In genomic region chr21:42513151-42513984, GRCh38 we compare ENCODE assay signal across 8 cellular contexts. TPM values are rescaled to one million over a fixed set of nuclear protein-coding genes. Genes with fewer than 3 reads are reported as not detected.
DNase-seq lines count a peak whose midpoint lies in the region; ATAC-seq and TF ChIP-seq lines count a peak whose summit lies in the region.

SLC37A1 (plus strand) TSS chr21:42513852; CDS start chr21:42518455, 4,603 bp downstream.

- H3F3A ChIP-seq in SK-N-SH (replicated peaks; ENCODE audit: insufficient read depth): no peaks in the 10 kb centered on the region

- H3K79me2 ChIP-seq in SK-N-SH (ENCODE audit: insufficient read depth): no peaks in the 10 kb centered on the region

- H3K4me1 ChIP-seq in SK-N-SH (ENCODE audit: control insufficient read depth in 1 of 2, insufficient read depth in 2 of 2, low read depth in 1 of 2, low read length in 1 of 2): peaks cover 0 to 2% of the 10 kb centered on the region in 2 experiments; a peak in 2 of 4 replicates
- peaks cover 22% of the 10 kb centered on the region for H3K4me1 ChIP-seq in mesodermal cell (ENCODE audit: control insufficient read depth, insufficient read depth, low read length, poor library complexity, severe bottlenecking)
- peaks cover 4 to 13% of the 10 kb centered on the region in 2 donors for H3K4me1 ChIP-seq in thoracic aorta (ENCODE audit: control insufficient read depth in 1 of 2, low read depth in 2 of 2)

- H3K9me3 ChIP-seq in SK-N-SH: no peaks in the 10 kb centered on the region
- no peaks in the 10 kb centered on the region for H3K9me3 ChIP-seq in WERI-Rb-1 (ENCODE audit: severe bottlenecking)
- H3K9me3 ChIP-seq in mesodermal cell (ENCODE audit: control insufficient read depth, low read length): no peaks in the 10 kb centered on the region
- no peaks in the 10 kb centered on the region for H3K9me3 ChIP-seq in thoracic aorta

- TF ChIP-seq EP300 in SK-N-SH (IDR thresholded peaks at IDR 0.05; ENCODE audit: borderline replicate concordance in 1 of 2, low read depth in 1 of 2, low read length in 1 of 2): no peak

- DNase-seq in SK-N-SH: peak; percentile 75
- no peak for DNase-seq in WERI-Rb-1
- peak; percentile 60 for DNase-seq in ecto neural progenitor cell (ENCODE audit: low spot score)
- DNase-seq in thoracic aorta (ENCODE audit: low spot score): no peak
- DNase-seq in DMS114 treated with DMSO at 0.1 percent for 48 hours (lab: John Stamatoyannopoulos, UW; ENCODE audit: unreplicated experiment): no peak

- no peaks in the 10 kb centered on the region for H3K9me2 ChIP-seq in SK-N-SH

- POLR2A ChIA-PET in SK-N-SH (lab: Yijun Ruan, JAX): no interaction called here

- H3K27ac ChIP-seq in SK-N-SH (ENCODE audit: low read depth in 2 of 2, low read length in 1 of 2) (no peak within 1 kb of the TSS), WERI-Rb-1 (no peak within 1 kb of the TSS), mesodermal cell (ENCODE audit: low read depth, low read length, severe bottlenecking) (no peak within 1 kb of the TSS), thoracic aorta (peak within 1 kb of the TSS; percentile 39 to 49)

- TF ChIP-seq RAD21 in SK-N-SH (IDR thresholded peaks at IDR 0.05; ENCODE audit: low read length): no peak

- peak within 1 kb of the TSS; percentile 99 for H2AFZ ChIP-seq in SK-N-SH (ENCODE audit: low read depth)

- H3K27me3 ChIP-seq in SK-N-SH (ENCODE audit: insufficient read depth) (no peaks in the 10 kb centered on the region), WERI-Rb-1 (ENCODE audit: insufficient read depth, low read depth, severe bottlenecking) (peaks cover 18% of the 10 kb centered on the region), thoracic aorta (replicated peaks; ENCODE audit: insufficient read depth) (no peaks in the 10 kb centered on the region)

- H3K36me3 ChIP-seq in SK-N-SH (replicated peaks in 1 of 2; ENCODE audit: control insufficient read depth in 1 of 2, insufficient read depth in 2 of 2, low read length in 1 of 2) (no peaks in the 10 kb centered on the region), WERI-Rb-1 (no peaks in the 10 kb centered on the region), mesodermal cell (ENCODE audit: control insufficient read depth, insufficient read depth, low read length) (no peaks in the 10 kb centered on the region), thoracic aorta (no peaks in the 10 kb centered on the region)

- H4K20me1 ChIP-seq in SK-N-SH (ENCODE audit: insufficient read depth): no peaks in the 10 kb centered on the region

- TF ChIP-seq CTCF in SK-N-SH (IDR thresholded peaks at IDR 0.05) (no peak), WERI-Rb-1 (IDR thresholded peaks at IDR 0.05; ENCODE audit: low read depth, low read length) (peak; percentile 34; the same call in 1 of the 2 replicates), thoracic aorta (IDR thresholded peaks at IDR 0.05) (no peak)

- H3K4me3 ChIP-seq in SK-N-SH (ENCODE audit: low read depth in 2 of 2, low read length in 1 of 2) (peak within 1 kb of the TSS; percentile 61 to 73), WERI-Rb-1 (ENCODE audit: low read depth, low read length) (peak within 1 kb of the TSS; percentile 52), mesodermal cell (ENCODE audit: extremely low read depth, insufficient read depth, low read length, poor library complexity, severe bottlenecking) (peak within 1 kb of the TSS; percentile 52), thoracic aorta (peak within 1 kb of the TSS; percentile 93)

- H3K9ac ChIP-seq in SK-N-SH: peak within 1 kb of the TSS; percentile 48; the same call in 1 of the 2 replicates

- 66% methylated on average over 14 of the region's 88 CpGs for WGBS in SK-N-SH (ENCODE audit: low lambda C conversion rate)
- WGBS in mesodermal cell (ENCODE audit: insufficient coverage in 2 of 2), 2 experiments: 17 to 32% methylated on average over 32 to 70 of the region's 88 CpGs

- ATAC-seq in SK-N-SH treated with all-trans-retinoic acid at 6 μM for 48 hours (no peak; the same call in 1 of the 3 replicates), HG03064 (IDR thresholded peaks at IDR 0.05; ENCODE audit: low read depth, unreplicated experiment) (peak; percentile 50), thoracic aorta (ENCODE audit: insufficient number of reproducible peaks, low FRiP score, low read depth) (no peak)

- peak within 1 kb of the TSS; percentile 96 for H3K4me2 ChIP-seq in SK-N-SH

- CTCF ChIA-PET in SK-N-SH (lab: Yijun Ruan, JAX): interaction anchor here (0.7 to 1.4 kb wide), 5 partner anchors 15 to 365 kb away, joined by 3 to 5 read pairs (median 4); no protein-coding TSS in a partner anchor

TF ChIP-seq in SK-N-SH, 30 proteins besides CTCF, POLR2A, EP300 and RAD21:
- TF ChIP-seq IRF3 (IDR thresholded peaks at IDR 0.05; ENCODE audit: low read depth, low read length) (no peak), SIN3A (IDR thresholded peaks at IDR 0.05; ENCODE audit: borderline replicate concordance, low read depth, low read length) (no peak), ELF1 (IDR thresholded peaks at IDR 0.05) (no peak), FOXJ3 (CRISPR knock-in tag; IDR thresholded peaks at IDR 0.05) (no peak), POLR2AphosphoS5 (IDR thresholded peaks at IDR 0.05; ENCODE audit: low read depth, low read length) (no peak), TEAD4 (IDR thresholded peaks at IDR 0.05; ENCODE audit: borderline replicate concordance, insufficient read depth) (no peak)
TF ChIP-seq in SK-N-SH: peak in this region for 0.

TF ChIP-seq in SK-N-SH treated with all-trans-retinoic acid at 6 μM for 48 hours, 23 proteins besides CTCF, POLR2A, EP300 and RAD21:
- no peak for TF ChIP-seq ZC3H10 (CRISPR knock-in tag; IDR thresholded peaks at IDR 0.05)
- no peak for TF ChIP-seq CSRNP3 (CRISPR knock-in tag; IDR thresholded peaks at IDR 0.05)
- no peak for TF ChIP-seq CREB5 (CRISPR knock-in tag; IDR thresholded peaks at IDR 0.05; ENCODE audit: low read depth)
- TF ChIP-seq ZNF8 (CRISPR knock-in tag; IDR thresholded peaks at IDR 0.05): no peak
- no peak for TF ChIP-seq ZNF565 (CRISPR knock-in tag; conservative IDR thresholded peaks at IDR 0.05; ENCODE audit: low read depth)
- TF ChIP-seq PATZ1 (CRISPR knock-in tag; IDR thresholded peaks at IDR 0.05; ENCODE audit: borderline replicate concordance): no peak
- TF ChIP-seq TCF4 (CRISPR knock-in tag; IDR thresholded peaks at IDR 0.05; ENCODE audit: borderline replicate concordance): no peak
- no peak for TF ChIP-seq GLIS3 (CRISPR knock-in tag; IDR thresholded peaks at IDR 0.05)
- TF ChIP-seq ISL1 (CRISPR knock-in tag; IDR thresholded peaks at IDR 0.05): no peak
- TF ChIP-seq SNAI2 (CRISPR knock-in tag; IDR thresholded peaks at IDR 0.05): no peak

RNA-seq across cellular contexts. Expression of gene SLC37A1, which starts in this region (rescaled TPM):
- 1.6 and 2.8 TPM in 2 replicates for polyA plus RNA-seq in SK-N-SH (2012; rRNA removed)
- 1.3 and 1.8 TPM in 2 replicates for polyA plus RNA-seq in SK-N-SH (2012; cell fraction: cytosol; rRNA removed)
- 2.7 and 3.5 TPM in 2 replicates for polyA plus RNA-seq in SK-N-SH (2012; cell fraction: nucleus; rRNA removed)
- 2.8 TPM for polyA plus RNA-seq in mesodermal cell (2013, experiment 1 of 2)
- 2.6 TPM for polyA plus RNA-seq in mesodermal cell (2013, experiment 2 of 2)
- 1 to 10 TPM; 6.6 to 9.6 TPM for total RNA-seq in thoracic aorta

Comparison
In these comparisons a context has a peak if more than half of its experiments do, and no peak if none do; other contexts are left out.
1. DNase-seq: peak in SK-N-SH (single experiment) and ecto neural progenitor cell (single experiment); none in WERI-Rb-1 (single experiment), thoracic aorta (single experiment) and DMS114 treated with DMSO at 0.1 percent for 48 hours (single experiment).
2. H3K27ac ChIP-seq: peak in thoracic aorta (2 of 2); none in SK-N-SH (0 of 2), WERI-Rb-1 (single experiment) and mesodermal cell (single experiment).
3. Peak in every context shown above with its lines, with median percentiles within 50 percentile points of each other: H3K4me3 ChIP-seq.